Comparison of ENCODE assay signal across 5 cellular contexts in genomic region chr12:105104762-105105161, GRCh38.
TF ChIP-seq lines count a peak whose summit lies in the region.

No MANE protein-coding gene starts in this region.

TF ChIP-seq in SK-N-SH treated with all-trans-retinoic acid at 6 μM for 48 hours, 23 proteins besides CTCF, POLR2A, EP300 and RAD21:
- TF ChIP-seq ISL1 (CRISPR knock-in tag; IDR thresholded peaks at IDR 0.05) = no peak
- TF ChIP-seq ZNF8 (CRISPR knock-in tag; IDR thresholded peaks at IDR 0.05) = peak; percentile 94
TF ChIP-seq in SK-N-SH treated with all-trans-retinoic acid at 6 μM for 48 hours: peak in this region for 1.

TF ChIP-seq in SK-N-SH, 30 proteins besides CTCF, POLR2A, EP300 and RAD21:
- TF ChIP-seq FOXM1 (IDR thresholded peaks at IDR 0.05; ENCODE audit: low read depth) (no peak), REST (IDR thresholded peaks at IDR 0.05; ENCODE audit: low read depth, low read length) (no peak), FOXJ3 (CRISPR knock-in tag; IDR thresholded peaks at IDR 0.05) (no peak), POLR2AphosphoS5 (IDR thresholded peaks at IDR 0.05; ENCODE audit: low read depth, low read length) (no peak), TCF12 (IDR thresholded peaks at IDR 0.05) (no peak), MEF2A (IDR thresholded peaks at IDR 0.05; ENCODE audit: borderline replicate concordance, low read depth) (no peak), MXI1 (IDR thresholded peaks at IDR 0.05; ENCODE audit: low read depth, low read length) (no peak), TEAD4 (IDR thresholded peaks at IDR 0.05; ENCODE audit: borderline replicate concordance, insufficient read depth) (no peak), USF2 (IDR thresholded peaks at IDR 0.05; ENCODE audit: borderline replicate concordance, low read depth, low read length) (no peak), JUND (IDR thresholded peaks at IDR 0.05) (no peak)

TF ChIP-seq in A549, 52 proteins besides CTCF, POLR2A, EP300 and RAD21:
- TF ChIP-seq CHD2 (IDR thresholded peaks at IDR 0.05; ENCODE audit: low read length, partially characterized antibody) (no peak), KDM1A (IDR thresholded peaks at IDR 0.05; ENCODE audit: low read depth) (0 out of 2 replicates have a peak, but pooled peaks have one; percentile 48)

TF ChIP-seq in HEK293, 187 proteins besides CTCF, POLR2A, EP300 and RAD21:
- no peak for TF ChIP-seq ZNF677 (tag by site-specific recombination; IDR thresholded peaks at IDR 0.05)
- TF ChIP-seq ZNF202 (tag by site-specific recombination; IDR thresholded peaks at IDR 0.05; ENCODE audit: borderline replicate concordance) = no peak
- no peak for TF ChIP-seq SP7 (tag by site-specific recombination; IDR thresholded peaks at IDR 0.05)
- peak; percentile 95 for TF ChIP-seq ZNF580 (tag by site-specific recombination; IDR thresholded peaks at IDR 0.05)
- TF ChIP-seq ZNF146 (tag by site-specific recombination; IDR thresholded peaks at IDR 0.05) = peak; percentile 100
- TF ChIP-seq ZNF221 (tag by site-specific recombination; IDR thresholded peaks at IDR 0.05; ENCODE audit: borderline replicate concordance) = no peak

TF ChIP-seq in K562, 482 proteins besides CTCF, POLR2A, EP300 and RAD21:
- TF ChIP-seq KLF16 (IDR thresholded peaks at IDR 0.05) (no peak), HDAC8 (tag; IDR thresholded peaks at IDR 0.05) (no peak), ZBTB5 (IDR thresholded peaks at IDR 0.05) (no peak), CCAR2 (IDR thresholded peaks at IDR 0.05; ENCODE audit: low read depth, low read length) (no peak), RBM25 (IDR thresholded peaks at IDR 0.05; ENCODE audit: low read depth, low read length, severe bottlenecking) (peak; percentile 85), BCOR (IDR thresholded peaks at IDR 0.05) (peak; percentile 71), HDAC6 (IDR thresholded peaks at IDR 0.05; ENCODE audit: low read depth, low read length) (no peak), KDM1A (IDR thresholded peaks at IDR 0.05) (peak; percentile 17 to 29; a peak in 2 of 4 replicates), ZNF146 (CRISPR knock-in tag; IDR thresholded peaks at IDR 0.05; ENCODE audit: unreplicated experiment) (peak; percentile 100)
